29 cellular contexts compared by ENCODE assay signal in genomic region chr17:58865301-58865700, GRCh38.
"Had no signal": no experiment of that assay in that cellular context is flagged by ENCODE, and none has a peak within 500 bp of the region (broad histone marks: within the 10 kb centered on the region; RNA-seq: fewer than 3 reads in every experiment).

No MANE protein-coding gene starts in this region.

- H3K36me3 ChIP-seq: ascending aorta, cardiac muscle cell had no signal

- FAIRE-seq: bronchial epithelial cell, TTC549 had no signal

- H3K4me1 ChIP-seq: ascending aorta had no signal

- DNase-seq: activated B cell treated with CpG ODN at 0.5 μM for 24 hours; activated CD4-positive, alpha-beta memory T cell treated with anti-CD3 and anti-CD28 coated beads, Interleukin-2, amount 10 ng/mL, durations not matched to agents 7 days and 5 days; activated CD4-positive, alpha-beta T cell treated with anti-CD3 and anti-CD28 coated beads for 48 hours; activated CD4-positive, alpha-beta T cell treated with anti-CD3 and anti-CD28 coated beads, Interleukin-2, amount 10 ng/mL, durations not matched to agents 7 days and 5 days; activated CD4-positive, alpha-beta T cell treated with anti-CD3 and anti-CD28 coated beads, Interleukin-2, amount 50 U/mL, for 48 hours; activated CD4-positive, CD25-positive, alpha-beta regulatory T cell treated with anti-CD3 and anti-CD28 coated beads, Interleukin-2, amount 50 U/mL, for 72 hours; activated CD8-positive, alpha-beta memory T cell treated with anti-CD3 and anti-CD28 coated beads for 24 hours; activated CD8-positive, alpha-beta memory T cell treated with anti-CD3 and anti-CD28 coated beads, Interleukin-2, amount 10 ng/mL, durations not matched to agents 7 days and 5 days; activated CD8-positive, alpha-beta memory T cell treated with anti-CD3 and anti-CD28 coated beads, Interleukin-2, amount 50 U/mL, for 48 hours; activated CD8-positive, alpha-beta T cell treated with anti-CD3 and anti-CD28 coated beads, Interleukin-2, amount 10 ng/mL, durations not matched to agents 7 days and 5 days; activated effector memory CD4-positive, alpha-beta T cell treated with Interleukin-2 at 50 U/mL for 16 hours; activated gamma-delta T cell; activated naive CD4-positive, alpha-beta T cell treated with anti-CD3 and anti-CD28 coated beads, Interleukin-2, amount 10 ng/mL, durations not matched to agents 7 days and 5 days; activated naive CD4-positive, alpha-beta T cell treated with Interleukin-2 at 50 U/mL for 16 hours; activated naive CD8-positive, alpha-beta T cell treated with anti-CD3 and anti-CD28 coated beads, Interleukin-2, amount 10 ng/mL, durations not matched to agents 7 days and 5 days; activated naive CD8-positive, alpha-beta T cell treated with anti-CD3 and anti-CD28 coated beads, Interleukin-2, amount 50 U/mL, for 24 hours; activated T-cell treated with anti-CD3 and anti-CD28 coated beads, Interleukin-2, amount 50 U/mL, for 24 hours; activated T-cell treated with anti-CD3 and anti-CD28 coated beads, Interleukin-2, amount 50 U/mL, for 48 hours; amygdala; anterior cingulate cortex; caudate nucleus; cerebellar nuclear complex; T-helper 2 cell; T-helper 9 cell had no signal

- H3K9me3 ChIP-seq: ascending aorta had no signal

- H3K4me3 ChIP-seq: ascending aorta, cardiac muscle cell had no signal

- H3K27me3 ChIP-seq: ascending aorta, cardiac muscle cell had no signal

- ATAC-seq: activated CD8-positive, alpha-beta memory T cell treated with anti-CD3 and anti-CD28 coated beads, Interleukin-2, amount 10 ng/mL, durations not matched to agents 7 days and 5 days; activated CD8-positive, alpha-beta T cell treated with anti-CD3 and anti-CD28 coated beads, Interleukin-2, amount 10 ng/mL, durations not matched to agents 7 days and 5 days; activated naive CD8-positive, alpha-beta T cell treated with anti-CD3 and anti-CD28 coated beads, Interleukin-2, amount 50 U/mL, for 24 hours had no signal

- H3K27ac ChIP-seq: ascending aorta, cardiac muscle cell, VCaP had no signal
